In genomic region chr3:194690501-194691372, GRCh38 we compare ENCODE assay signal across 13 cellular contexts. TPM values are rescaled to one million over a fixed set of nuclear protein-coding genes. Genes with fewer than 3 reads are reported as not detected.
DNase-seq lines count a peak whose midpoint lies in the region; ATAC-seq and TF ChIP-seq lines count a peak whose summit lies in the region.
"Had no signal": no experiment of that assay in that cellular context is flagged by ENCODE, and none has a peak within 500 bp of the region (broad histone marks: within the 10 kb centered on the region; RNA-seq: fewer than 3 reads in every experiment).

No MANE protein-coding gene starts in this region.

- H3K4me3 Mint-ChIP-seq in neural progenitor cell: no peak overlapping the region

- no peaks in the 10 kb centered on the region for H3K79me2 ChIP-seq in Loucy (ENCODE audit: insufficient read depth, low read length)
- no peaks in the 10 kb centered on the region for H3K79me2 ChIP-seq in neural progenitor cell (ENCODE audit: low read depth)

- peaks cover 38% of the 10 kb centered on the region for H3K4me1 Mint-ChIP-seq in neural progenitor cell

- H3K9me3 ChIP-seq in Loucy (ENCODE audit: insufficient read depth, low read depth, low read length) (no peaks in the 10 kb centered on the region), adipocyte (ENCODE audit: control insufficient read depth, low read length) (no peaks in the 10 kb centered on the region), neural progenitor cell (ENCODE audit: low read depth) (no peaks in the 10 kb centered on the region), upper lobe of left lung (no peaks in the 10 kb centered on the region), testis (no peaks in the 10 kb centered on the region)
- H3K9me3 ChIP-seq: HAP-1 had no signal

- DNase-seq in DMS153 treated with DMSO at 0.1 percent for 48 hours (lab: John Stamatoyannopoulos, UW; ENCODE audit: unreplicated experiment) (peak; percentile 19), adipocyte (ENCODE audit: low read depth) (peak; percentile 34), neural progenitor cell (ENCODE audit: low spot score) (no peak), SW 1271 (lab: John Stamatoyannopoulos, UW) (no peak), upper lobe of left lung (no peak), testis (no peak)
- DNase-seq: left cardiac atrium, PC-9 had no signal

- H3K4me1 ChIP-seq in Loucy (ENCODE audit: insufficient read depth, low read length, poor library complexity, severe bottlenecking): peaks cover 36% of the 10 kb centered on the region
- H3K4me1 ChIP-seq in adipocyte (ENCODE audit: control insufficient read depth, insufficient read depth, low read length): peaks cover 25% of the 10 kb centered on the region
- H3K4me1 ChIP-seq in neural progenitor cell: peaks cover 5% of the 10 kb centered on the region
- H3K4me1 ChIP-seq in upper lobe of left lung: peaks cover 31 to 49% (median 45%) of the 10 kb centered on the region in 4 donors
- H3K4me1 ChIP-seq in testis: peaks cover 28% of the 10 kb centered on the region

- 67 to 72% methylated on average over 8 of the region's 8 CpGs for WGBS in upper lobe of left lung, 2 donors
- 78% methylated on average over 8 of the region's 8 CpGs for WGBS in testis, 2 donors

- H3K4me2 ChIP-seq in Loucy (ENCODE audit: low read depth, low read length, poor library complexity, severe bottlenecking) (no peak overlapping the region), neural progenitor cell (no peak overlapping the region)
- H3K4me2 ChIP-seq: PC-9 had no signal

- peaks cover 3% of the 10 kb centered on the region for H3K9me3 Mint-ChIP-seq in neural progenitor cell
- H3K9me3 Mint-ChIP-seq: stimulated activated naive CD8-positive, alpha-beta T cell treated with anti-CD3 and anti-CD28 coated beads, Interleukin-15, Interleukin-2, amounts not matched to agents 100 ng/mL and 50 ng/mL, for 24 hours had no signal

- peak overlapping the region; percentile 16; the same call in 1 of the 2 replicates for H2AFZ ChIP-seq in Loucy (ENCODE audit: low read length)
- H2AFZ ChIP-seq in neural progenitor cell (replicated peaks): no peak overlapping the region
- H2AFZ ChIP-seq: PC-9 had no signal

- no peak for TF ChIP-seq EP300 in upper lobe of left lung (IDR thresholded peaks at IDR 0.05)

- no peak overlapping the region for H3K4me3 ChIP-seq in Loucy (ENCODE audit: low read length, poor library complexity, severe bottlenecking)
- H3K4me3 ChIP-seq in adipocyte (ENCODE audit: low read length): no peak overlapping the region
- H3K4me3 ChIP-seq in neural progenitor cell: no peak overlapping the region
- no peak overlapping the region for H3K4me3 ChIP-seq in upper lobe of left lung
- no peak overlapping the region for H3K4me3 ChIP-seq in testis
- H3K4me3 ChIP-seq: HAP-1, PC-9 had no signal

- ATAC-seq in HG03520 (IDR thresholded peaks at IDR 0.05; ENCODE audit: unreplicated experiment): no peak
- no peak for ATAC-seq in upper lobe of left lung (ENCODE audit: low FRiP score in 2 of 2)

- TF ChIP-seq CTCF in Loucy (conservative IDR thresholded peaks at IDR 0.05; ENCODE audit: low read length) (no peak), neural progenitor cell (IDR thresholded peaks at IDR 0.05) (no peak), upper lobe of left lung (IDR thresholded peaks at IDR 0.05) (no peak), testis (IDR thresholded peaks at IDR 0.05) (no peak)

- peaks cover 14% of the 10 kb centered on the region for H3K27me3 Mint-ChIP-seq in neural progenitor cell (ENCODE audit: insufficient read depth, low read depth)

- no peak overlapping the region for H3K9ac ChIP-seq in Loucy (ENCODE audit: low read depth, low read length, poor library complexity, severe bottlenecking)
- H3K9ac ChIP-seq in adipocyte (ENCODE audit: low read length): no peak overlapping the region
- no peak overlapping the region for H3K9ac ChIP-seq in neural progenitor cell

- H3K27me3 ChIP-seq in Loucy (ENCODE audit: insufficient read depth, low read length, poor library complexity, severe bottlenecking): no peaks in the 10 kb centered on the region
- H3K27me3 ChIP-seq in adipocyte (replicated peaks; ENCODE audit: control insufficient read depth, insufficient read depth, low read length): no peaks in the 10 kb centered on the region
- H3K27me3 ChIP-seq in neural progenitor cell: peaks cover 21% of the 10 kb centered on the region
- no peaks in the 10 kb centered on the region for H3K27me3 ChIP-seq in upper lobe of left lung
- no peaks in the 10 kb centered on the region for H3K27me3 ChIP-seq in testis

- TF ChIP-seq POLR2A in upper lobe of left lung (IDR thresholded peaks at IDR 0.05) (no peak), testis (IDR thresholded peaks at IDR 0.05) (no peak)

- no peak overlapping the region for H3K27ac ChIP-seq in neural progenitor cell
- H3K27ac ChIP-seq in upper lobe of left lung: peak overlapping the region in 1 of 4 donors; percentile 48
- no peak overlapping the region for H3K27ac ChIP-seq in testis
- H3K27ac ChIP-seq: epithelial cell of prostate, PC-9 had no signal

- peak overlapping the region; percentile 4 for H3K27ac Mint-ChIP-seq in neural progenitor cell
- H3K27ac Mint-ChIP-seq: stimulated activated naive CD8-positive, alpha-beta T cell treated with anti-CD3 and anti-CD28 coated beads, Interleukin-15, Interleukin-2, amounts not matched to agents 100 ng/mL and 50 ng/mL, for 24 hours had no signal

- no peaks in the 10 kb centered on the region for H3K9me2 ChIP-seq in Loucy (replicated peaks; ENCODE audit: low read depth, low read length)

- no peaks in the 10 kb centered on the region for H3K36me3 ChIP-seq in Loucy (ENCODE audit: insufficient read depth, low read length)
- no peaks in the 10 kb centered on the region for H3K36me3 ChIP-seq in adipocyte (ENCODE audit: control insufficient read depth, insufficient read depth, low read length, severe bottlenecking)
- H3K36me3 ChIP-seq in neural progenitor cell: no peaks in the 10 kb centered on the region
- H3K36me3 ChIP-seq in upper lobe of left lung: no peaks in the 10 kb centered on the region
- H3K36me3 ChIP-seq in testis (ENCODE audit: low read depth, missing control alignments): no peaks in the 10 kb centered on the region
- H3K36me3 ChIP-seq: HAP-1 had no signal

- no peaks in the 10 kb centered on the region for H3F3A ChIP-seq in Loucy (ENCODE audit: low read depth)
- peaks cover 11% of the 10 kb centered on the region for H3F3A ChIP-seq in neural progenitor cell (ENCODE audit: low read depth)

- H4K20me1 ChIP-seq in Loucy (ENCODE audit: insufficient read depth, low read length, poor library complexity, severe bottlenecking) (no peaks in the 10 kb centered on the region), neural progenitor cell (ENCODE audit: low read depth) (no peaks in the 10 kb centered on the region)

- intact Hi-C loops in testis (cut with DNase I; ENCODE audit: low total_unique reads): no loop called here

- no peaks in the 10 kb centered on the region for H3K36me3 Mint-ChIP-seq in neural progenitor cell

RNA-seq across cellular contexts. Expression of gene FAM43A, which starts 5.1 kb away (rescaled TPM):
- total RNA-seq in neural progenitor cell (ENCODE audit: low replicate concordance) (0.80 and 2.6 TPM in 2 replicates), upper lobe of left lung (10 to 100 TPM in 5 of 6 donors, 1 to 10 TPM in 1; 7.6 to 32.3 (median 14.4) TPM), testis (10 to 100 TPM; 13.1 to 22.1 TPM)
- polyA plus RNA-seq in testis (ENCODE audit: insufficient read depth, low read depth, low replicate concordance): 7.5 TPM

RNA-seq across cellular contexts. Expression of gene LSG1, which starts 18.7 kb away (rescaled TPM):
- total RNA-seq in neural progenitor cell (ENCODE audit: low replicate concordance) (31.0 and 41.2 TPM in 2 replicates), upper lobe of left lung (10 to 100 TPM; 21.6 to 42.6 (median 34.7) TPM), testis (10 to 100 TPM; 50.5 to 56.1 TPM)
- 47.4 TPM for polyA plus RNA-seq in testis (ENCODE audit: insufficient read depth, low read depth, low replicate concordance)

RNA-seq across cellular contexts. Expression of gene TMEM44, which starts 57.5 kb away (rescaled TPM):
- total RNA-seq in neural progenitor cell (ENCODE audit: low replicate concordance) (10.4 and 25.7 TPM in 2 replicates), upper lobe of left lung (10 to 100 TPM; 12.9 to 39.3 (median 22.1) TPM), testis (10 to 100 TPM; 10.7 to 14.9 TPM)
- polyA plus RNA-seq in testis (ENCODE audit: insufficient read depth, low read depth, low replicate concordance): 6.8 TPM

Comparison
In these comparisons a context has a peak if more than half of its experiments do, and no peak if none do; other contexts are left out.
1. DNase-seq: peak in DMS153 treated with DMSO at 0.1 percent for 48 hours (single experiment) and adipocyte (single experiment); none in neural progenitor cell (single experiment), SW 1271 (0 of 2), upper lobe of left lung (0 of 2) and testis (single experiment).